Comparison of ENCODE assay signal across 8 cellular contexts in the genomic region with DNA sequence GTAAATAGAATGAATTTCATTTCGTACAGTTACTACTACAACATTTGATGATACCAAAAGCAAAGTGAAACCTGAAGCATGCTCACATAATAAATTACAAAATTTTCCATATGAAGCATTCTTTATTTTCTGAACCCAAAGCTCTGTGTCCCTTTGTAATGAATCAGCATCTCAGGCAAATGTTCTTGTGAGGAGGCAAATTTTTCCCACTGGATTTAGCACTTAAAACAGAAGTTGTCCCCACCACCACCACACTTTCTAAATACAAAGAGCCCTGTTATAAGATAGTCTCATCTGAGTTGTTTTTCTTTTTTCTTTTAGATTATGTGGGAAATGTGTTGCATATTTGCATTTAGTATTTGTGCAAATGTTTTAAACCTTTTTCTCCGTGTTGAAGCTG.
DNase-seq lines count a peak whose midpoint lies in the region; ATAC-seq and TF ChIP-seq lines count a peak whose summit lies in the region.

No MANE protein-coding gene starts in this region.

- H3K27me3 ChIP-seq in SJCRH30: no peaks in the 10 kb centered on the region

- peaks cover 10% of the 10 kb centered on the region for H3K27me3 Mint-ChIP-seq in activated naive CD4-positive, alpha-beta T cell treated with anti-CD3 and anti-CD28 coated beads, Interleukin-2, amount 10 ng/mL, durations not matched to agents 7 days and 5 days
- peaks cover 7% of the 10 kb centered on the region for H3K27me3 Mint-ChIP-seq in progenitor cell of endocrine pancreas

- no peak for DNase-seq in activated naive CD4-positive, alpha-beta T cell treated with anti-CD3 and anti-CD28 coated beads, Interleukin-2, amount 10 ng/mL, durations not matched to agents 7 days and 5 days
- no peak for DNase-seq in activated naive CD4-positive, alpha-beta T cell treated with anti-CD3 and anti-CD28 coated beads, Interleukin-2, amount 50 U/mL, for 72 hours (ENCODE audit: low spot score in 2 of 2)
- DNase-seq in SJCRH30 (peak in 1 of 2 experiments; percentile 32), fibroblast of gingiva (ENCODE audit: low read depth) (peak; percentile 6), progenitor cell of endocrine pancreas (ENCODE audit: low spot score, unreplicated experiment) (no peak), NCI-H2196 (lab: John Stamatoyannopoulos, UW; ENCODE audit: unreplicated experiment) (no peak)

- peak overlapping the region; percentile 64 for H3K4me3 ChIP-seq in SJCRH30

- peak overlapping the region; percentile 88 for H3K4me3 Mint-ChIP-seq in activated naive CD4-positive, alpha-beta T cell treated with anti-CD3 and anti-CD28 coated beads, Interleukin-2, amount 10 ng/mL, durations not matched to agents 7 days and 5 days
- peak overlapping the region; percentile 91 for H3K4me3 Mint-ChIP-seq in progenitor cell of endocrine pancreas (ENCODE audit: low read depth)

- H3K36me3 ChIP-seq in SJCRH30: no peaks in the 10 kb centered on the region

- H3K36me3 Mint-ChIP-seq in activated naive CD4-positive, alpha-beta T cell treated with anti-CD3 and anti-CD28 coated beads, Interleukin-2, amount 10 ng/mL, durations not matched to agents 7 days and 5 days: peaks cover 7% of the 10 kb centered on the region
- no peaks in the 10 kb centered on the region for H3K36me3 Mint-ChIP-seq in activated naive CD4-positive, alpha-beta T cell treated with anti-CD3 and anti-CD28 coated beads, Interleukin-2, amount 50 U/mL, for 72 hours
- H3K36me3 Mint-ChIP-seq in progenitor cell of endocrine pancreas (ENCODE audit: insufficient read depth): peaks cover 2% of the 10 kb centered on the region

- no peak for TF ChIP-seq CTCF in progenitor cell of endocrine pancreas (IDR thresholded peaks at IDR 0.05; ENCODE audit: unreplicated experiment)

- peak overlapping the region; percentile 74 for H3K27ac ChIP-seq in SJCRH30

- CTCF ChIA-PET in activated naive CD4-positive, alpha-beta T cell treated with anti-CD3 and anti-CD28 coated beads, Interleukin-2, amount 10 ng/mL, durations not matched to agents 7 days and 5 days (lab: Charles Lee): interaction anchor here (0.6 to 3.3 kb wide), 20 partner anchors 18 to 673 kb away, joined by 3 to 36 read pairs (median 3); a partner anchor contains a TSS

- no peaks in the 10 kb centered on the region for H3K9me3 Mint-ChIP-seq in activated naive CD4-positive, alpha-beta T cell treated with anti-CD3 and anti-CD28 coated beads, Interleukin-2, amount 10 ng/mL, durations not matched to agents 7 days and 5 days
- no peaks in the 10 kb centered on the region for H3K9me3 Mint-ChIP-seq in activated naive CD4-positive, alpha-beta T cell treated with anti-CD3 and anti-CD28 coated beads, Interleukin-2, amount 50 U/mL, for 72 hours
- H3K9me3 Mint-ChIP-seq in progenitor cell of endocrine pancreas (ENCODE audit: low read depth): peaks cover 5% of the 10 kb centered on the region

- H3K4me1 ChIP-seq in SJCRH30: no peaks in the 10 kb centered on the region

- no peaks in the 10 kb centered on the region for H3K9me3 ChIP-seq in SJCRH30 (replicated peaks)

- peaks cover 15% of the 10 kb centered on the region for H3K4me1 Mint-ChIP-seq in activated naive CD4-positive, alpha-beta T cell treated with anti-CD3 and anti-CD28 coated beads, Interleukin-2, amount 10 ng/mL, durations not matched to agents 7 days and 5 days
- H3K4me1 Mint-ChIP-seq in progenitor cell of endocrine pancreas (ENCODE audit: low read depth): no peaks in the 10 kb centered on the region

- H3K27ac Mint-ChIP-seq in activated naive CD4-positive, alpha-beta T cell treated with anti-CD3 and anti-CD28 coated beads, Interleukin-2, amount 10 ng/mL, durations not matched to agents 7 days and 5 days: peak overlapping the region; percentile 84
- H3K27ac Mint-ChIP-seq in activated naive CD4-positive, alpha-beta T cell treated with anti-CD3 and anti-CD28 coated beads, Interleukin-2, amount 50 U/mL, for 72 hours: peak overlapping the region in 1 of 2 donors; percentile 81
- H3K27ac Mint-ChIP-seq in progenitor cell of endocrine pancreas: peak overlapping the region; percentile 34

- no peak for ATAC-seq in activated naive CD4-positive, alpha-beta T cell treated with anti-CD3 and anti-CD28 coated beads, Interleukin-2, amount 50 U/mL, for 72 hours
- ATAC-seq in HG03442 (IDR thresholded peaks at IDR 0.05; ENCODE audit: unreplicated experiment): no peak
- no peak for ATAC-seq in HG03108 (IDR thresholded peaks at IDR 0.05; ENCODE audit: unreplicated experiment)
